In genomic region chr5:123450641-123451421, GRCh38 we compare ENCODE assay signal across 13 cellular contexts. TPM values are rescaled to one million over a fixed set of nuclear protein-coding genes. Genes with fewer than 3 reads are reported as not detected.
DNase-seq lines count a peak whose midpoint lies in the region; ATAC-seq and TF ChIP-seq lines count a peak whose summit lies in the region.
"Had no signal": no experiment of that assay in that cellular context is flagged by ENCODE, and none has a peak within 500 bp of the region (broad histone marks: within the 10 kb centered on the region; RNA-seq: fewer than 3 reads in every experiment).

No MANE protein-coding gene starts in this region.

- no peak overlapping the region for H3K9ac ChIP-seq in endodermal cell (ENCODE audit: extremely low read depth, low read length, poor library complexity, severe bottlenecking)

- no peaks in the 10 kb centered on the region for H3K9me3 Mint-ChIP-seq in endodermal cell
- H3K9me3 Mint-ChIP-seq in stimulated activated naive B cell treated with anti-CD40 and anti-IgM and Interleukin-4, amounts not matched to agents 10 μg/mL and 1 μg/mL and 100 μg/mL, for 72 hours = no peaks in the 10 kb centered on the region
- no peaks in the 10 kb centered on the region for H3K9me3 Mint-ChIP-seq in activated T-cell treated with anti-CD3 and anti-CD28 coated beads, Interleukin-2, amount 50 U/mL, for 4 hours
- H3K9me3 Mint-ChIP-seq: neural crest cell had no signal

- H3K27me3 Mint-ChIP-seq in endodermal cell (ENCODE audit: insufficient read depth) = no peaks in the 10 kb centered on the region
- H3K27me3 Mint-ChIP-seq in stimulated activated naive B cell treated with anti-CD40 and anti-IgM and Interleukin-4, amounts not matched to agents 10 μg/mL and 1 μg/mL and 100 μg/mL, for 72 hours = peaks cover 0 to 4% of the 10 kb centered on the region in 2 donors
- H3K27me3 Mint-ChIP-seq in activated T-cell treated with anti-CD3 and anti-CD28 coated beads, Interleukin-2, amount 50 U/mL, for 4 hours (ENCODE audit: low read depth) = peaks cover 6% of the 10 kb centered on the region

- peaks cover 5% of the 10 kb centered on the region for H3K4me1 Mint-ChIP-seq in endodermal cell
- peaks cover 3 to 11% of the 10 kb centered on the region in 2 donors for H3K4me1 Mint-ChIP-seq in stimulated activated naive B cell treated with anti-CD40 and anti-IgM and Interleukin-4, amounts not matched to agents 10 μg/mL and 1 μg/mL and 100 μg/mL, for 72 hours
- H3K4me1 Mint-ChIP-seq in activated T-cell treated with anti-CD3 and anti-CD28 coated beads, Interleukin-2, amount 50 U/mL, for 4 hours (ENCODE audit: low read depth) = peaks cover 22% of the 10 kb centered on the region

- H3K4me3 Mint-ChIP-seq in endodermal cell = no peak overlapping the region
- H3K4me3 Mint-ChIP-seq in stimulated activated naive B cell treated with anti-CD40 and anti-IgM and Interleukin-4, amounts not matched to agents 10 μg/mL and 1 μg/mL and 100 μg/mL, for 72 hours = no peak overlapping the region
- no peak overlapping the region for H3K4me3 Mint-ChIP-seq in activated T-cell treated with anti-CD3 and anti-CD28 coated beads, Interleukin-2, amount 50 U/mL, for 4 hours
- H3K4me3 Mint-ChIP-seq: neural crest cell had no signal

- H3K27ac ChIP-seq in endodermal cell (ENCODE audit: low read depth, low read length) = peak overlapping the region; percentile 82
- H3K27ac ChIP-seq: thoracic aorta had no signal

- no peak for TF ChIP-seq CTCF in endodermal cell (conservative IDR thresholded peaks at IDR 0.05)

- no peak for ATAC-seq in stimulated activated naive B cell treated with anti-CD40 and anti-IgM and Interleukin-4, amounts not matched to agents 10 μg/mL and 1 μg/mL and 100 μg/mL, for 72 hours (replicated peaks)
- no peak for ATAC-seq in GM18517 (IDR thresholded peaks at IDR 0.05; ENCODE audit: unreplicated experiment)
- ATAC-seq in activated T-cell treated with anti-CD3 and anti-CD28 coated beads, Interleukin-2, amount 50 U/mL, for 4 hours = no peak

- H3K36me3 Mint-ChIP-seq in endodermal cell (ENCODE audit: low read depth) = no peaks in the 10 kb centered on the region
- H3K36me3 Mint-ChIP-seq in stimulated activated naive B cell treated with anti-CD40 and anti-IgM and Interleukin-4, amounts not matched to agents 10 μg/mL and 1 μg/mL and 100 μg/mL, for 72 hours = no peaks in the 10 kb centered on the region
- peaks cover 1% of the 10 kb centered on the region for H3K36me3 Mint-ChIP-seq in activated T-cell treated with anti-CD3 and anti-CD28 coated beads, Interleukin-2, amount 50 U/mL, for 4 hours (ENCODE audit: insufficient read depth)

- DNase-seq in NCI-H2107 (lab: John Stamatoyannopoulos, UW) (peak; percentile 30), NCI-H2107 treated with DMSO at 0.1 percent for 48 hours (lab: John Stamatoyannopoulos, UW; ENCODE audit: unreplicated experiment) (no peak), NCI-H524 (lab: John Stamatoyannopoulos, UW) (peak; percentile 65 to 89), endodermal cell (no peak), putamen (ENCODE audit: low spot score) (no peak)
- no peak for DNase-seq in stimulated activated naive B cell treated with anti-CD40 and anti-IgM and Interleukin-4, amounts not matched to agents 10 μg/mL and 1 μg/mL and 100 μg/mL, for 72 hours
- no peak for DNase-seq in activated T-cell treated with anti-CD3 and anti-CD28 coated beads, Interleukin-2, amount 50 U/mL, for 4 hours
- DNase-seq: effector CD4-positive, alpha-beta T cell; NK-92 treated with Interleukin-12 subunit alpha and Interleukin-12 subunit beta, amount 100 ng/mL, for 24 hours; stimulated activated CD4-positive, alpha-beta T cell treated with anti-CD3 and anti-CD28 coated beads, Interleukin-4, amount 100 ng/mL, for 24 hours had no signal

- no peaks in the 10 kb centered on the region for H3K4me1 ChIP-seq in endodermal cell (ENCODE audit: control insufficient read depth, insufficient read depth, low read length)

- no peak overlapping the region for H3K27ac Mint-ChIP-seq in endodermal cell
- peak overlapping the region; percentile 20 for H3K27ac Mint-ChIP-seq in stimulated activated naive B cell treated with anti-CD40 and anti-IgM and Interleukin-4, amounts not matched to agents 10 μg/mL and 1 μg/mL and 100 μg/mL, for 72 hours

- H3K4me3 ChIP-seq in endodermal cell (ENCODE audit: low read length) = no peak overlapping the region
- H3K4me3 ChIP-seq: thoracic aorta had no signal

- WGBS in endodermal cell (ENCODE audit: insufficient coverage in 1 of 2, insufficient read length in 1 of 2), 2 experiments = 89% methylated on average over 3 of the region's 3 CpGs; no CpG with 5 or more reads in 1 of the 2 experiments

- no peaks in the 10 kb centered on the region for H3K36me3 ChIP-seq in endodermal cell (ENCODE audit: control insufficient read depth, insufficient read depth, low read length)
- H3K36me3 ChIP-seq: thoracic aorta had no signal

- no peaks in the 10 kb centered on the region for H3K9me3 ChIP-seq in endodermal cell (ENCODE audit: control insufficient read depth, low read length)
- H3K9me3 ChIP-seq: thoracic aorta had no signal

- H3K27me3 ChIP-seq in endodermal cell (ENCODE audit: control insufficient read depth, insufficient read depth, low read length, poor library complexity, severe bottlenecking) = no peaks in the 10 kb centered on the region

RNA-seq across cellular contexts. Expression of gene CEP120, which starts 27.6 kb away (rescaled TPM):
- 10 to 100 TPM; 19.9 to 23.5 TPM for total RNA-seq in endodermal cell
- 20.0 TPM for polyA plus RNA-seq in endodermal cell (2013, experiment 1 of 2)
- 16.1 TPM for polyA plus RNA-seq in endodermal cell (2013, experiment 2 of 2)
- total RNA-seq in activated T-cell treated with anti-CD3 and anti-CD28 coated beads, Interleukin-2, amount 50 U/mL, for 4 hours = 10 to 100 TPM; 18.0 to 20.6 (median 18.1) TPM

Comparison
In these comparisons a context has a peak if more than half of its experiments do, and no peak if none do; other contexts are left out.
1. DNase-seq: peak in NCI-H2107 (single experiment) and NCI-H524 (2 of 2); none in NCI-H2107 treated with DMSO at 0.1 percent for 48 hours (single experiment), endodermal cell (single experiment), stimulated activated naive B cell treated with anti-CD40 and anti-IgM and Interleukin-4, amounts not matched to agents 10 μg/mL and 1 μg/mL and 100 μg/mL, for 72 hours (single experiment), putamen (single experiment) and activated T-cell treated with anti-CD3 and anti-CD28 coated beads, Interleukin-2, amount 50 U/mL, for 4 hours (single experiment).